ENCODE assay signal across 11 cellular contexts in the genomic region with DNA sequence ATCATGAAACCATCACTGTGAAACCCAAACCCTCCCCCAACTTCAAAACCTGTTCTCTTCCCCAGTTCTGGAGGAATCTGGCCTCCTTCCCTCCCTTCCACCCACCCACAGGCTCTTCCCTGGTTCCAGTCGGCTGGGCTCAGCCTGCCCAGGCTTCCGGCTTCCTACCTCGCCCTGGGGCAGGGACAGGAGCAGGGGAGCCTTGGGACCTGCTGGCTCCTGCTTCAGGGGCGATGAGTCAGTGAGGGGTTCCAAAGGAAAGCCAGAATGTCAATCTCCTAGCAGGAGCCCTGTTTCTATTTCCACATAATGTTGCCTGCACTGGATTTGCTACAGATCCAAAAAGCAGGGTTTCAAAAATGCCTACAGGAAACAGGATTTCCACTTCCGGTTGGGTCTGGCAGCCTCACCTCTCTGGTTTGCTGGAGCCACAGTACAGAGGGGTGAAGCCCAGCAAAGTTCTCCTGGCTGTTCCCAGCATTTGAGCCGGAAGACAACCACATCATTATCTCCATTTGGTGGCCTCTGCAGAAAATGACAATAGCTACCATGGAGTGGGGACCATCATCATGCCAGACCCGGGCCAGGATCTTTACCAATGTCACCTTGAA.
DNase-seq lines count a peak whose midpoint lies in the region; TF ChIP-seq lines count a peak whose summit lies in the region.
"Had no signal": no experiment of that assay in that cellular context is flagged by ENCODE, and none has a peak within 500 bp of the region (broad histone marks: within the 10 kb centered on the region; RNA-seq: fewer than 3 reads in every experiment).

No MANE protein-coding gene starts in this region.

- H3K4me2 ChIP-seq in hepatocyte (no peak overlapping the region), smooth muscle cell (peak overlapping the region; percentile 25)

- in situ Hi-C loops in astrocyte of the cerebellum (cut with HindIII; ENCODE audit: low sequenced_read_pairs), result no loop called here

- H3K9ac ChIP-seq in smooth muscle cell (ENCODE audit: low read depth), result no peak overlapping the region

- H3K27me3 ChIP-seq in hepatocyte (no peaks in the 10 kb centered on the region), smooth muscle cell (ENCODE audit: low read depth) (no peaks in the 10 kb centered on the region)

- DNase-seq in DMS 273 (lab: John Stamatoyannopoulos, UW; ENCODE audit: unreplicated experiment) (peak; percentile 33), DMS 273 treated with DMSO at 0.1 percent for 48 hours (lab: John Stamatoyannopoulos, UW) (no peak), astrocyte of the cerebellum (ENCODE audit: low read depth) (peak; percentile 26), hepatocyte (ENCODE audit: low spot score) (no peak), smooth muscle cell (lab: John Stamatoyannopoulos, UW; ENCODE audit: unreplicated experiment) (no peak), NCI-H2196 treated with DMSO at 0.1 percent for 48 hours (lab: John Stamatoyannopoulos, UW; ENCODE audit: unreplicated experiment) (no peak), NCI-H82 treated with DMSO at 0.1 percent for 48 hours (lab: John Stamatoyannopoulos, UW; ENCODE audit: unreplicated experiment) (no peak), NCI-H2081 treated with DMSO at 0.1 percent for 48 hours (lab: John Stamatoyannopoulos, UW) (no peak)
- DNase-seq: erythroblast, NCI-H510A treated with DMSO at 0.1 percent for 48 hours had no signal

- H3K9me2 ChIP-seq in hepatocyte (replicated peaks; ENCODE audit: insufficient read depth), result no peaks in the 10 kb centered on the region

- H3K9me3 ChIP-seq in hepatocyte (ENCODE audit: low read depth) (no peaks in the 10 kb centered on the region), smooth muscle cell (replicated peaks; ENCODE audit: low read depth) (no peaks in the 10 kb centered on the region)

- H3F3A ChIP-seq in smooth muscle cell (ENCODE audit: low read depth), result peaks cover 7% of the 10 kb centered on the region

- H3K79me2 ChIP-seq in hepatocyte, result no peaks in the 10 kb centered on the region
- no peaks in the 10 kb centered on the region for H3K79me2 ChIP-seq in smooth muscle cell (ENCODE audit: low read depth)

- H3K4me1 ChIP-seq in hepatocyte (ENCODE audit: insufficient read depth) (peaks cover 3% of the 10 kb centered on the region), smooth muscle cell (ENCODE audit: low read depth) (peaks cover 24% of the 10 kb centered on the region)

- H3K4me3 ChIP-seq in astrocyte of the cerebellum (ENCODE audit: low read depth, low read length) (no peak overlapping the region), hepatocyte (no peak overlapping the region), smooth muscle cell (no peak overlapping the region)

- H3K27ac ChIP-seq in hepatocyte, result peak overlapping the region; percentile 8
- H3K27ac ChIP-seq in smooth muscle cell (ENCODE audit: low read depth), result peak overlapping the region; percentile 76
- H3K27ac ChIP-seq: 22Rv1 had no signal

- H3K36me3 ChIP-seq in hepatocyte (replicated peaks; ENCODE audit: insufficient read depth, low read depth), result no peaks in the 10 kb centered on the region
- no peaks in the 10 kb centered on the region for H3K36me3 ChIP-seq in smooth muscle cell (ENCODE audit: low read depth)

- H2AFZ ChIP-seq in hepatocyte (no peak overlapping the region), smooth muscle cell (ENCODE audit: low read depth) (peak overlapping the region; percentile 77)

- no peaks in the 10 kb centered on the region for H4K20me1 ChIP-seq in hepatocyte (ENCODE audit: insufficient read depth, poor library complexity, severe bottlenecking)
- no peaks in the 10 kb centered on the region for H4K20me1 ChIP-seq in smooth muscle cell (ENCODE audit: low read depth)

- TF ChIP-seq CTCF in astrocyte of the cerebellum (IDR thresholded peaks at IDR 0.05; ENCODE audit: low read depth, low read length, missing control alignments) (no peak), hepatocyte (IDR thresholded peaks at IDR 0.05; ENCODE audit: poor library complexity) (no peak), smooth muscle cell (IDR thresholded peaks at IDR 0.05; ENCODE audit: borderline replicate concordance, insufficient read depth, poor library complexity, severe bottlenecking) (no peak)

- 74% methylated on average over 7 of the region's 7 CpGs for WGBS in hepatocyte (ENCODE audit: low lambda C conversion rate, missing lambda C conversion rate)
- WGBS in smooth muscle cell (ENCODE audit: low lambda C conversion rate), result 54% methylated on average over 7 of the region's 7 CpGs

Comparison
In these comparisons a context has a peak if more than half of its experiments do, and no peak if none do; other contexts are left out.
1. DNase-seq: peak in DMS 273 (single experiment) and astrocyte of the cerebellum (single experiment); none in DMS 273 treated with DMSO at 0.1 percent for 48 hours (single experiment), hepatocyte (single experiment), smooth muscle cell (single experiment), NCI-H2196 treated with DMSO at 0.1 percent for 48 hours (single experiment), NCI-H82 treated with DMSO at 0.1 percent for 48 hours (single experiment) and NCI-H2081 treated with DMSO at 0.1 percent for 48 hours (single experiment).